Comparison of ENCODE assay signal across 14 cellular contexts in genomic region chr15:67050522-67051087, GRCh38. TPM values are rescaled to one million over a fixed set of nuclear protein-coding genes. Genes with fewer than 3 reads are reported as not detected.
DNase-seq lines count a peak whose midpoint lies in the region; ATAC-seq and TF ChIP-seq lines count a peak whose summit lies in the region.
"Had no signal": no experiment of that assay in that cellular context is flagged by ENCODE, and none has a peak within 500 bp of the region (broad histone marks: within the 10 kb centered on the region; RNA-seq: fewer than 3 reads in every experiment).

No MANE protein-coding gene starts in this region.

- H3K9me3 Mint-ChIP-seq in activated CD8-positive, alpha-beta memory T cell treated with anti-CD3 and anti-CD28 coated beads, Interleukin-2, amount 10 ng/mL, durations not matched to agents 7 days and 5 days (ENCODE audit: low read depth): no peaks in the 10 kb centered on the region
- no peaks in the 10 kb centered on the region for H3K9me3 Mint-ChIP-seq in immature natural killer cell
- H3K9me3 Mint-ChIP-seq: activated CD4-positive, alpha-beta memory T cell treated with anti-CD3 and anti-CD28 coated beads, Interleukin-2, amount 10 ng/mL, durations not matched to agents 7 days and 5 days; activated naive CD8-positive, alpha-beta T cell treated with anti-CD3 and anti-CD28 coated beads for 36 hours had no signal

- H3K36me3 ChIP-seq in lower lobe of right lung: no peaks in the 10 kb centered on the region
- no peaks in the 10 kb centered on the region for H3K36me3 ChIP-seq in tibial artery

- intact Hi-C loops in lower lobe of right lung (cut with DNase I) (no loop called here), tibial artery (cut with DNase I; ENCODE audit: low total_unique reads) (no loop called here)

- H3K4me3 Mint-ChIP-seq in activated CD8-positive, alpha-beta memory T cell treated with anti-CD3 and anti-CD28 coated beads, Interleukin-2, amount 10 ng/mL, durations not matched to agents 7 days and 5 days: no peak overlapping the region
- no peak overlapping the region for H3K4me3 Mint-ChIP-seq in immature natural killer cell
- H3K4me3 Mint-ChIP-seq: activated CD4-positive, alpha-beta memory T cell treated with anti-CD3 and anti-CD28 coated beads, Interleukin-2, amount 10 ng/mL, durations not matched to agents 7 days and 5 days; activated naive CD8-positive, alpha-beta T cell treated with anti-CD3 and anti-CD28 coated beads for 36 hours had no signal

- H3K36me3 Mint-ChIP-seq in activated CD8-positive, alpha-beta memory T cell treated with anti-CD3 and anti-CD28 coated beads, Interleukin-2, amount 10 ng/mL, durations not matched to agents 7 days and 5 days: peaks cover 1% of the 10 kb centered on the region
- no peaks in the 10 kb centered on the region for H3K36me3 Mint-ChIP-seq in immature natural killer cell
- H3K36me3 Mint-ChIP-seq: activated naive CD8-positive, alpha-beta T cell treated with anti-CD3 and anti-CD28 coated beads for 36 hours had no signal

- DNase-seq in activated CD8-positive, alpha-beta memory T cell treated with anti-CD3 and anti-CD28 coated beads, Interleukin-2, amount 10 ng/mL, durations not matched to agents 7 days and 5 days: no peak
- no peak for DNase-seq in activated CD8-positive, alpha-beta memory T cell treated with anti-CD3 and anti-CD28 coated beads, Interleukin-2, amount 50 U/mL, for 4 hours
- peak; percentile 51 for DNase-seq in amniotic epithelial cell (ENCODE audit: low read depth)
- no peak for DNase-seq in lower lobe of right lung
- DNase-seq in tibial artery: no peak
- DNase-seq in immature natural killer cell: no peak
- DNase-seq in SHP77 (lab: John Stamatoyannopoulos, UW): no peak
- DNase-seq: activated CD4-positive, alpha-beta memory T cell treated with anti-CD3 and anti-CD28 coated beads, Interleukin-2, amount 10 ng/mL, durations not matched to agents 7 days and 5 days; activated naive CD8-positive, alpha-beta T cell treated with anti-CD3 and anti-CD28 coated beads for 36 hours; dermis blood vessel endothelial cell; NCI-H1048; NCI-H69; posterior cingulate gyrus had no signal

- peaks cover 42% of the 10 kb centered on the region for H3K4me1 ChIP-seq in lower lobe of right lung
- peaks cover 11 to 52% (median 39%) of the 10 kb centered on the region in 4 donors for H3K4me1 ChIP-seq in tibial artery

- H3K27ac ChIP-seq in lower lobe of right lung (peak overlapping the region; percentile 83), tibial artery (peak overlapping the region; percentile 85 to 86)

- ATAC-seq in activated CD8-positive, alpha-beta memory T cell treated with anti-CD3 and anti-CD28 coated beads, Interleukin-2, amount 10 ng/mL, durations not matched to agents 7 days and 5 days: no peak
- ATAC-seq in lower lobe of right lung (no peak), HG03135 (IDR thresholded peaks at IDR 0.05; ENCODE audit: unreplicated experiment) (no peak)

- H3K4me1 Mint-ChIP-seq in activated CD8-positive, alpha-beta memory T cell treated with anti-CD3 and anti-CD28 coated beads, Interleukin-2, amount 10 ng/mL, durations not matched to agents 7 days and 5 days: peaks cover 21% of the 10 kb centered on the region
- H3K4me1 Mint-ChIP-seq in immature natural killer cell: peaks cover 16 to 22% of the 10 kb centered on the region in 2 donors

- no peak overlapping the region for H3K4me3 ChIP-seq in lower lobe of right lung
- H3K4me3 ChIP-seq in tibial artery: no peak overlapping the region

- peak overlapping the region; percentile 30 for H3K27ac Mint-ChIP-seq in activated CD8-positive, alpha-beta memory T cell treated with anti-CD3 and anti-CD28 coated beads, Interleukin-2, amount 10 ng/mL, durations not matched to agents 7 days and 5 days
- H3K27ac Mint-ChIP-seq in immature natural killer cell: no peak overlapping the region
- H3K27ac Mint-ChIP-seq: activated CD4-positive, alpha-beta memory T cell treated with anti-CD3 and anti-CD28 coated beads, Interleukin-2, amount 10 ng/mL, durations not matched to agents 7 days and 5 days; activated naive CD8-positive, alpha-beta T cell treated with anti-CD3 and anti-CD28 coated beads for 36 hours had no signal

- TF ChIP-seq CTCF in lower lobe of right lung (IDR thresholded peaks at IDR 0.05): no peak
- no peak for TF ChIP-seq CTCF in tibial artery (IDR thresholded peaks at IDR 0.05)

- CTCF ChIA-PET in activated CD8-positive, alpha-beta memory T cell treated with anti-CD3 and anti-CD28 coated beads, Interleukin-2, amount 10 ng/mL, durations not matched to agents 7 days and 5 days (lab: Charles Lee): interaction anchor here (1.0 kb wide), 1 partner anchor 191 kb away, joined by 5 read pairs; no protein-coding TSS in a partner anchor

- H3K9me3 ChIP-seq in lower lobe of right lung: no peaks in the 10 kb centered on the region
- no peaks in the 10 kb centered on the region for H3K9me3 ChIP-seq in tibial artery

- H3K27me3 ChIP-seq in lower lobe of right lung (ENCODE audit: low read depth) (no peaks in the 10 kb centered on the region), tibial artery (no peaks in the 10 kb centered on the region)

- peaks cover 2% of the 10 kb centered on the region for H3K27me3 Mint-ChIP-seq in activated CD8-positive, alpha-beta memory T cell treated with anti-CD3 and anti-CD28 coated beads, Interleukin-2, amount 10 ng/mL, durations not matched to agents 7 days and 5 days
- H3K27me3 Mint-ChIP-seq in immature natural killer cell (ENCODE audit: low read depth in 3 of 3): peaks cover 2 to 3% (median 2%) of the 10 kb centered on the region in 3 donors
- H3K27me3 Mint-ChIP-seq: activated naive CD8-positive, alpha-beta T cell treated with anti-CD3 and anti-CD28 coated beads for 36 hours had no signal

RNA-seq across cellular contexts. Expression of gene SMAD3, which starts 14.8 kb away (rescaled TPM):
- 10 to 100 TPM; 87.1 to 88.0 TPM for total RNA-seq in activated CD8-positive, alpha-beta memory T cell treated with anti-CD3 and anti-CD28 coated beads, Interleukin-2, amount 10 ng/mL, durations not matched to agents 7 days and 5 days
- total RNA-seq in lower lobe of right lung: 25.7 TPM
- 10 to 100 TPM in 2 of 3 donors, 1 to 10 TPM in 1; 8.9 to 11.9 (median 10.0) TPM for polyA plus RNA-seq in immature natural killer cell
